8 cellular contexts compared by ENCODE assay signal in genomic region chr12:56644654-56645053, GRCh38. TPM values are rescaled to one million over a fixed set of nuclear protein-coding genes. Genes with fewer than 3 reads are reported as not detected.
DNase-seq lines count a peak whose midpoint lies in the region; ATAC-seq and TF ChIP-seq lines count a peak whose summit lies in the region.

No MANE protein-coding gene starts in this region.

- H3K23ac ChIP-seq in mesendoderm (ENCODE audit: low read length), result no peak overlapping the region

- H3K36me3 ChIP-seq in breast epithelium (peaks cover 10% of the 10 kb centered on the region), mesendoderm (ENCODE audit: control insufficient read depth, insufficient read depth, low read length) (peaks cover 14% of the 10 kb centered on the region)

- H3K9me3 Mint-ChIP-seq in stimulated activated naive CD8-positive, alpha-beta T cell treated with anti-CD3 and anti-CD28 coated beads, Interleukin-15, Interleukin-2, amounts not matched to agents 100 ng/mL and 50 ng/mL, for 24 hours, result no peaks in the 10 kb centered on the region

- H4K8ac ChIP-seq in mesendoderm (ENCODE audit: low read depth, low read length), result no peak overlapping the region

- no peaks in the 10 kb centered on the region for H3K9me3 ChIP-seq in breast epithelium

- H3K36me3 Mint-ChIP-seq in stimulated activated naive CD8-positive, alpha-beta T cell treated with anti-CD3 and anti-CD28 coated beads, Interleukin-15, Interleukin-2, amounts not matched to agents 100 ng/mL and 50 ng/mL, for 24 hours (ENCODE audit: low read depth), result peaks cover 59% of the 10 kb centered on the region

- no peak overlapping the region for H2BK5ac ChIP-seq in mesendoderm (ENCODE audit: low read length)

- no peak for TF ChIP-seq CTCF in breast epithelium (IDR thresholded peaks at IDR 0.05)

- H3K4me1 ChIP-seq in breast epithelium, result peaks cover 0 to 3% of the 10 kb centered on the region in 2 donors
- H3K4me1 ChIP-seq in mesendoderm (ENCODE audit: control insufficient read depth, low read depth, low read length), result peaks cover 2% of the 10 kb centered on the region

- WGBS in mesendoderm (ENCODE audit: extremely low coverage, insufficient coverage, low lambda C conversion rate), result no CpG with 5 or more reads among the region's 4 CpGs

- H3K27ac ChIP-seq in breast epithelium, result peak overlapping the region; percentile 92 to 94
- H3K27ac ChIP-seq in mesendoderm (ENCODE audit: low read depth, low read length), result no peak overlapping the region

- H3K4me3 Mint-ChIP-seq in stimulated activated naive CD8-positive, alpha-beta T cell treated with anti-CD3 and anti-CD28 coated beads, Interleukin-15, Interleukin-2, amounts not matched to agents 100 ng/mL and 50 ng/mL, for 24 hours, result peak overlapping the region; percentile 92

- peaks cover 37% of the 10 kb centered on the region for H3K4me1 Mint-ChIP-seq in stimulated activated naive CD8-positive, alpha-beta T cell treated with anti-CD3 and anti-CD28 coated beads, Interleukin-15, Interleukin-2, amounts not matched to agents 100 ng/mL and 50 ng/mL, for 24 hours (ENCODE audit: low read depth)

- H3K79me2 ChIP-seq in mesendoderm (ENCODE audit: control insufficient read depth, insufficient read depth, low read length), result peaks cover 27% of the 10 kb centered on the region

- TF ChIP-seq POLR2A in breast epithelium (IDR thresholded peaks at IDR 0.05), result no peak

- no peak overlapping the region for H3K18ac ChIP-seq in mesendoderm (ENCODE audit: low read length)

- H3K4me2 ChIP-seq in mesendoderm (ENCODE audit: low read length), result peak overlapping the region; percentile 93

- no peak overlapping the region for H3K4ac ChIP-seq in mesendoderm (ENCODE audit: low read depth, low read length)

- intact Hi-C loops in breast epithelium (cut with DNase I; ENCODE audit: low total_unique reads), result no loop called here

- H2BK120ac ChIP-seq in mesendoderm (ENCODE audit: low read depth, low read length), result no peak overlapping the region

- H3K4me3 ChIP-seq in breast epithelium, result peak overlapping the region; percentile 90 to 97 (median 91)
- peak overlapping the region; percentile 95 for H3K4me3 ChIP-seq in mesendoderm (ENCODE audit: low read length)

- no peak overlapping the region for H2AK5ac ChIP-seq in mesendoderm (ENCODE audit: low read length)

- no peak for DNase-seq in stimulated activated naive CD8-positive, alpha-beta T cell treated with anti-CD3 and anti-CD28 coated beads, Interleukin-15, Interleukin-2, amounts not matched to agents 100 U/mL and 50 U/mL, for 24 hours
- DNase-seq in breast epithelium (ENCODE audit: low spot score in 2 of 2) (no peak), mesendoderm (no peak), glomerular visceral epithelial cell (ENCODE audit: extremely low spot score) (no peak), NCI-H748 (lab: John Stamatoyannopoulos, UW; ENCODE audit: unreplicated experiment) (no peak), NOMO-1 treated with DMSO at 0.1 percent for 48 hours (lab: John Stamatoyannopoulos, UW; ENCODE audit: unreplicated experiment) (no peak)
- no peak for DNase-seq in activated CD4-positive, alpha-beta T cell treated with anti-CD3 and anti-CD28 coated beads, Interleukin-2, amount 50 U/mL, for 48 hours

- no peak overlapping the region for H4K5ac ChIP-seq in mesendoderm (ENCODE audit: low read length)

- no peak overlapping the region for H2BK15ac ChIP-seq in mesendoderm (replicated peaks; ENCODE audit: low read depth)

- no peaks in the 10 kb centered on the region for H3K27me3 ChIP-seq in breast epithelium
- H3K27me3 ChIP-seq in mesendoderm (ENCODE audit: insufficient read depth, low read length, poor library complexity), result no peaks in the 10 kb centered on the region

- peak overlapping the region; percentile 96 for H3K56ac ChIP-seq in mesendoderm (ENCODE audit: low read length)

- no peak for ATAC-seq in stimulated activated naive CD8-positive, alpha-beta T cell treated with anti-CD3 and anti-CD28 coated beads, Interleukin-15, Interleukin-2, amounts not matched to agents 100 U/mL and 50 U/mL, for 24 hours

- H3K27ac Mint-ChIP-seq in stimulated activated naive CD8-positive, alpha-beta T cell treated with anti-CD3 and anti-CD28 coated beads, Interleukin-15, Interleukin-2, amounts not matched to agents 100 ng/mL and 50 ng/mL, for 24 hours, result peak overlapping the region; percentile 93

- H3K27me3 Mint-ChIP-seq in stimulated activated naive CD8-positive, alpha-beta T cell treated with anti-CD3 and anti-CD28 coated beads, Interleukin-15, Interleukin-2, amounts not matched to agents 100 ng/mL and 50 ng/mL, for 24 hours, result no peaks in the 10 kb centered on the region

- H3K9ac ChIP-seq in mesendoderm (ENCODE audit: low read length), result peak overlapping the region; percentile 97

- peaks cover 12% of the 10 kb centered on the region for H3K79me1 ChIP-seq in mesendoderm (ENCODE audit: low read length)

RNA-seq across cellular contexts. Expression of gene ATP5F1B, which starts 1.1 kb away (rescaled TPM):
- total RNA-seq in breast epithelium, result 100 to 1,000 TPM; 310 to 369 (median 328) TPM
- polyA plus RNA-seq in mesendoderm (2013, experiment 1 of 2), result 707 TPM
- polyA plus RNA-seq in mesendoderm (2013, experiment 2 of 2), result 706 TPM

RNA-seq across cellular contexts. Expression of gene BAZ2A, which starts 14.5 kb away (rescaled TPM):
- 100 to 1,000 TPM in 1 of 3 donors, 10 to 100 TPM in 2; 80.2 to 104 (median 81.0) TPM for total RNA-seq in breast epithelium
- polyA plus RNA-seq in mesendoderm (2013, experiment 1 of 2), result 66.2 TPM
- 68.8 TPM for polyA plus RNA-seq in mesendoderm (2013, experiment 2 of 2)

RNA-seq across cellular contexts. Expression of gene PTGES3, which starts 43.4 kb away (rescaled TPM):
- total RNA-seq in breast epithelium, result 100 to 1,000 TPM in 2 of 3 donors, 10 to 100 TPM in 1; 85.0 to 134 (median 111) TPM
- 469 TPM for polyA plus RNA-seq in mesendoderm (2013, experiment 1 of 2)
- 463 TPM for polyA plus RNA-seq in mesendoderm (2013, experiment 2 of 2)
